In the genomic region with DNA sequence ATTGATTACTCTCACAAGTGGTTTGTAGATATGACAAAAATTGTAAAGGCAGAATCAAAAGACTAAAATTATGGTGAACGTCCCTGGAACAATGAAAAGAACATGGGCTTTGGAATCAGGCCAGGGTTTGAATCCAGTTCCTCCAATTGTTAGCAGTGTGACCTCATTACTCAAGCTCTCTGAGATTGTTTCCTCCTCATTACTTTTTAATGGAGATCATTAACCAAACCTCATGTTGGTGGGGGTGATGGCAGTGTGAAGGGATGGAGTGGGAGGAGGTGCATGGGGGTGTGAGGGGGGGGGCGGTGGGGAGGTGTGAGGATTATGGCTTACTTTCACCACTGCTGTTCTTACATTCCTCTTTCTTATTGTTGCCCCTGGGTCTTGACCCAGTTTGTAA, we compare ENCODE assay signal across 23 cellular contexts. TPM values are rescaled to one million over a fixed set of nuclear protein-coding genes. Genes with fewer than 3 reads are reported as not detected.
DNase-seq lines count a peak whose midpoint lies in the region; ATAC-seq, FAIRE-seq and TF ChIP-seq lines count a peak whose summit lies in the region.
"Had no signal": no experiment of that assay in that cellular context is flagged by ENCODE, and none has a peak within 500 bp of the region (broad histone marks: within the 10 kb centered on the region; RNA-seq: fewer than 3 reads in every experiment).

No MANE protein-coding gene starts in this region.

- no peaks in the 10 kb centered on the region for H3K36me3 Mint-ChIP-seq in astrocyte (ENCODE audit: low read depth, unreplicated experiment)
- H3K36me3 Mint-ChIP-seq in activated T-helper 1 cell treated with anti-CD3 and anti-CD28 coated beads, Interleukin-12 subunit alpha, Interleukin-12 subunit beta, Interleukin-2, Interleukin-4 antibody, amounts not matched to agents 30 ng/mL and 10 ng/mL and 1 ng/mL, durations not matched to agents 14 hours and 24 hours and 36 hours (ENCODE audit: low read depth) = no peaks in the 10 kb centered on the region
- H3K36me3 Mint-ChIP-seq: activated CD8-positive, alpha-beta memory T cell treated with anti-CD3 and anti-CD28 coated beads, Interleukin-2, amount 10 ng/mL, durations not matched to agents 7 days and 5 days; CD4-positive, CD25-positive, alpha-beta regulatory T cell had no signal

- TF ChIP-seq RAD21 in A549 (conservative IDR thresholded peaks at IDR 0.05 in 1 of 2, IDR thresholded peaks at IDR 0.05 in 1 of 2) = no peak

- peaks cover 23% of the 10 kb centered on the region for H3K27me3 Mint-ChIP-seq in astrocyte (ENCODE audit: low read depth, unreplicated experiment)
- H3K27me3 Mint-ChIP-seq in activated T-helper 1 cell treated with anti-CD3 and anti-CD28 coated beads, Interleukin-12 subunit alpha, Interleukin-12 subunit beta, Interleukin-2, Interleukin-4 antibody, amounts not matched to agents 30 ng/mL and 10 ng/mL and 1 ng/mL, durations not matched to agents 14 hours and 24 hours and 36 hours (ENCODE audit: insufficient read depth) = peaks cover 19% of the 10 kb centered on the region

- no peak for TF ChIP-seq POLR2A in A549 (IDR thresholded peaks at IDR 0.05; ENCODE audit: low read length)

- intact Hi-C loops in activated T-helper 1 cell treated with anti-CD3 and anti-CD28 coated beads, Interleukin-12 subunit alpha, Interleukin-12 subunit beta, Interleukin-2, Interleukin-4 antibody, amounts not matched to agents 30 ng/mL and 10 ng/mL and 1 ng/mL, durations not matched to agents 14 hours and 24 hours and 36 hours (cut with micrococcal nuclease) = loop anchor here (10.0 kb wide), 1 partner anchor 446 kb away; a partner anchor contains a TSS
- intact Hi-C loops in PC-9 (cut with micrococcal nuclease; ENCODE audit: unreplicated experiment) = no loop called here

- H3K27me3 ChIP-seq in astrocyte (ENCODE audit: insufficient read depth, low read length) (peaks cover 11% of the 10 kb centered on the region), kidney epithelial cell (ENCODE audit: control insufficient read depth, insufficient read depth, low read length) (no peaks in the 10 kb centered on the region), PC-9 (ENCODE audit: insufficient read depth, low read depth) (no peaks in the 10 kb centered on the region)

- no peak overlapping the region for H3K4me3 Mint-ChIP-seq in astrocyte (ENCODE audit: unreplicated experiment)
- no peak overlapping the region for H3K4me3 Mint-ChIP-seq in activated T-helper 1 cell treated with anti-CD3 and anti-CD28 coated beads, Interleukin-12 subunit alpha, Interleukin-12 subunit beta, Interleukin-2, Interleukin-4 antibody, amounts not matched to agents 30 ng/mL and 10 ng/mL and 1 ng/mL, durations not matched to agents 14 hours and 24 hours and 36 hours
- H3K4me3 Mint-ChIP-seq: activated CD8-positive, alpha-beta memory T cell treated with anti-CD3 and anti-CD28 coated beads, Interleukin-2, amount 10 ng/mL, durations not matched to agents 7 days and 5 days; CD4-positive, CD25-positive, alpha-beta regulatory T cell had no signal

- H3K4me1 ChIP-seq in A549 = peaks cover 12% of the 10 kb centered on the region; the same call in 2 of the 3 replicates
- peaks cover 5% of the 10 kb centered on the region for H3K4me1 ChIP-seq in astrocyte (ENCODE audit: insufficient read depth, low read length)
- peaks cover 37% of the 10 kb centered on the region for H3K4me1 ChIP-seq in PC-9 (replicated peaks; ENCODE audit: insufficient read depth)

- ATAC-seq in A549 (no peak), HG03457 (IDR thresholded peaks at IDR 0.05; ENCODE audit: unreplicated experiment) (no peak), HG02852 (IDR thresholded peaks at IDR 0.05; ENCODE audit: unreplicated experiment) (no peak)
- ATAC-seq: activated CD8-positive, alpha-beta memory T cell treated with anti-CD3 and anti-CD28 coated beads, Interleukin-2, amount 10 ng/mL, durations not matched to agents 7 days and 5 days; gastroesophageal sphincter; Right ventricle myocardium inferior had no signal

- DNase-seq in A549 (ENCODE audit: low read depth in 1 of 2, low spot score in 1 of 2) (no peak), ELR (ENCODE audit: low read depth) (peak; percentile 25), astrocyte (ENCODE audit: low read depth) (peak; percentile 2), kidney epithelial cell (ENCODE audit: low read depth) (peak; percentile 80), PC-9 (no peak)
- DNase-seq in activated T-helper 1 cell treated with anti-CD3 and anti-CD28 coated beads, Interleukin-12 subunit alpha, Interleukin-12 subunit beta, Interleukin-2, Interleukin-4 antibody, amounts not matched to agents 30 ng/mL and 10 ng/mL and 1 ng/mL, durations not matched to agents 14 hours and 24 hours and 36 hours (ENCODE audit: low spot score) = no peak
- DNase-seq: activated CD8-positive, alpha-beta memory T cell treated with anti-CD3 and anti-CD28 coated beads, Interleukin-2, amount 10 ng/mL, durations not matched to agents 7 days and 5 days; CD4-positive, CD25-positive, alpha-beta regulatory T cell; DMS79; left ventricle myocardium inferior; NCI-H446 treated with DMSO at 0.1 percent for 48 hours; retina; stimulated activated CD4-positive, alpha-beta T cell treated with anti-CD3 and anti-CD28 coated beads, Interleukin-12 subunit alpha, Interleukin-12 subunit beta, amount 100 ng/mL, for 4 hours had no signal

- H3K9me3 ChIP-seq in A549 = no peaks in the 10 kb centered on the region
- H3K9me3 ChIP-seq in astrocyte (ENCODE audit: insufficient read depth, low read depth, low read length) = no peaks in the 10 kb centered on the region
- H3K9me3 ChIP-seq in PC-9 (ENCODE audit: insufficient read depth, low read depth) = peaks cover 7% of the 10 kb centered on the region; the same call in 1 of the 2 replicates
- H3K9me3 ChIP-seq: gastroesophageal sphincter, neutrophil had no signal

- 51% methylated on average over 2 of the region's 2 CpGs for WGBS in A549 (ENCODE audit: missing lambda C conversion rate)

- H4K20me1 ChIP-seq in astrocyte (ENCODE audit: insufficient read depth, low read length) (no peaks in the 10 kb centered on the region), PC-9 (ENCODE audit: insufficient read depth) (no peaks in the 10 kb centered on the region)

- no peak overlapping the region for H3K9ac ChIP-seq in astrocyte (ENCODE audit: low read length)

- no peak overlapping the region for H3K27ac Mint-ChIP-seq in astrocyte (ENCODE audit: unreplicated experiment)
- H3K27ac Mint-ChIP-seq in activated T-helper 1 cell treated with anti-CD3 and anti-CD28 coated beads, Interleukin-12 subunit alpha, Interleukin-12 subunit beta, Interleukin-2, Interleukin-4 antibody, amounts not matched to agents 30 ng/mL and 10 ng/mL and 1 ng/mL, durations not matched to agents 14 hours and 24 hours and 36 hours = no peak overlapping the region
- H3K27ac Mint-ChIP-seq: activated CD8-positive, alpha-beta memory T cell treated with anti-CD3 and anti-CD28 coated beads, Interleukin-2, amount 10 ng/mL, durations not matched to agents 7 days and 5 days; activated T-helper 2 cell treated with anti-CD3 and anti-CD28 coated beads, Interferon-gamma antibody, Interleukin-2, Interleukin-4, amounts not matched to agents 10 μg/mL and 5 μg/mL and 100 μg/mL, durations not matched to agents 14 hours and 24 hours and 36 hours; CD4-positive, CD25-positive, alpha-beta regulatory T cell had no signal

- no peaks in the 10 kb centered on the region for H3K79me2 ChIP-seq in astrocyte (ENCODE audit: insufficient read depth, low read length)
- H3K79me2 ChIP-seq in PC-9 (ENCODE audit: low read depth) = no peaks in the 10 kb centered on the region

- no peak for TF ChIP-seq EP300 in A549 (IDR thresholded peaks at IDR 0.05)

- no TSS peak for BruUV-seq in PC-9 (replicated peaks; lab: Mats Ljungman, UMichigan)

- H3F3A ChIP-seq in PC-9 (ENCODE audit: insufficient read depth, low read depth) = peaks cover 37% of the 10 kb centered on the region

- H2AFZ ChIP-seq in astrocyte (ENCODE audit: low read depth, low read length) (no peak overlapping the region), PC-9 (no peak overlapping the region)

- H3K4me2 ChIP-seq in A549 (0 out of 3 replicates have a peak overlapping the region, but pooled peaks have one; percentile 5), astrocyte (ENCODE audit: low read length) (no peak overlapping the region), PC-9 (no peak overlapping the region)

- no peak for TF ChIP-seq CTCF in A549 (IDR thresholded peaks at IDR 0.05)
- no peak for TF ChIP-seq CTCF in astrocyte (IDR thresholded peaks at IDR 0.05; ENCODE audit: insufficient read depth, low read depth, low read length)
- no peak for TF ChIP-seq CTCF in kidney epithelial cell (IDR thresholded peaks at IDR 0.05; ENCODE audit: insufficient read depth, low read length, poor library complexity, severe bottlenecking)
- no peak for TF ChIP-seq CTCF in PC-9 (conservative IDR thresholded peaks at IDR 0.05)

- POLR2A ChIA-PET in A549 (lab: Yijun Ruan, JAX) (no interaction called here), PC-9 (lab: Charles Lee; ENCODE audit: unreplicated experiment) (interaction anchor here (0.6 kb wide), 1 partner anchor 34 kb away, joined by 3 read pairs; no protein-coding TSS in a partner anchor)

- peaks cover 1% of the 10 kb centered on the region for H3K9me3 Mint-ChIP-seq in astrocyte (ENCODE audit: unreplicated experiment)
- H3K9me3 Mint-ChIP-seq in activated T-helper 1 cell treated with anti-CD3 and anti-CD28 coated beads, Interleukin-12 subunit alpha, Interleukin-12 subunit beta, Interleukin-2, Interleukin-4 antibody, amounts not matched to agents 30 ng/mL and 10 ng/mL and 1 ng/mL, durations not matched to agents 14 hours and 24 hours and 36 hours = no peaks in the 10 kb centered on the region
- H3K9me3 Mint-ChIP-seq: activated T-helper 2 cell treated with anti-CD3 and anti-CD28 coated beads, Interferon-gamma antibody, Interleukin-2, Interleukin-4, amounts not matched to agents 10 μg/mL and 5 μg/mL and 100 μg/mL, durations not matched to agents 14 hours and 24 hours and 36 hours had no signal

- CTCF ChIA-PET in A549 (lab: Yijun Ruan, JAX) = interaction anchor here (0.7 to 1.9 kb wide), 3 partner anchors 11 to 92 kb away, joined by 3 to 8 read pairs (median 3); no protein-coding TSS in a partner anchor
- CTCF ChIA-PET in PC-9 (lab: Charles Lee) = no interaction called here

- H3K36me3 ChIP-seq in astrocyte (ENCODE audit: insufficient read depth, low read length) (no peaks in the 10 kb centered on the region), kidney epithelial cell (ENCODE audit: control insufficient read depth, insufficient read depth, low read length) (no peaks in the 10 kb centered on the region), PC-9 (ENCODE audit: low read depth) (no peaks in the 10 kb centered on the region)
- H3K36me3 ChIP-seq: gastroesophageal sphincter, left ventricle myocardium inferior, neutrophil had no signal

- FAIRE-seq in A549 (lab: Jason Lieb, UNC) (no peak), astrocyte (lab: Jason Lieb, UNC) (no peak)
- FAIRE-seq: HTR-8/SVneo had no signal

- H3K4me3 ChIP-seq in A549 (no peak overlapping the region), astrocyte (ENCODE audit: insufficient read depth, low read depth, low read length) (no peak overlapping the region), kidney epithelial cell (ENCODE audit: low read depth, low read length) (no peak overlapping the region), PC-9 (no peak overlapping the region)
- H3K4me3 ChIP-seq: gastroesophageal sphincter, left ventricle myocardium inferior had no signal

- peaks cover 15% of the 10 kb centered on the region for H3K4me1 Mint-ChIP-seq in astrocyte (ENCODE audit: low read depth, unreplicated experiment)
- H3K4me1 Mint-ChIP-seq in activated T-helper 1 cell treated with anti-CD3 and anti-CD28 coated beads, Interleukin-12 subunit alpha, Interleukin-12 subunit beta, Interleukin-2, Interleukin-4 antibody, amounts not matched to agents 30 ng/mL and 10 ng/mL and 1 ng/mL, durations not matched to agents 14 hours and 24 hours and 36 hours (ENCODE audit: low read depth) = peaks cover 7% of the 10 kb centered on the region

- H3K9me2 ChIP-seq in PC-9 (ENCODE audit: insufficient read depth) = no peaks in the 10 kb centered on the region

- H3K27ac ChIP-seq in A549 (peak overlapping the region in 1 of 2 experiments; percentile 29; a peak in 1 of 6 replicates), astrocyte (ENCODE audit: low read depth, low read length) (no peak overlapping the region), PC-9 (no peak overlapping the region)
- H3K27ac ChIP-seq: epithelial cell of prostate, gastroesophageal sphincter, left ventricle myocardium inferior, neutrophil had no signal

RNA-seq across cellular contexts. Expression of a gene that starts 44.1 kb away (rescaled TPM):
- 4.3 and 5.5 TPM in 2 replicates for polyA plus RNA-seq in A549 (2011; rRNA removed)
- 3.0 and 4.6 TPM in 2 replicates for polyA plus RNA-seq in A549 (2012; cell fraction: cytosol; rRNA removed)
- polyA plus RNA-seq in A549 (2012; cell fraction: nucleus; rRNA removed) = 4.0 and 4.5 TPM in 2 replicates
- 5.7 to 6.8 TPM (median 6.3 TPM) in 3 replicates for polyA plus RNA-seq in A549 (2017; fragmentation: RNase III; extraction: RNeasy Plus Mini Kit Qiagen cat#74134 plus additional on column Dnase treatment)
- polyA minus RNA-seq in A549 (2011; rRNA and poly(A)+ RNA removed) = 3.5 and 4.0 TPM in 2 replicates
- 0.07 and 0.45 TPM in 2 replicates for total RNA-seq in astrocyte
- total RNA-seq in kidney epithelial cell = 0.04 and 0.14 TPM in 2 replicates
- 0.05 TPM in 1 of 2 replicates, not detected in the other for total RNA-seq in activated T-helper 1 cell treated with anti-CD3 and anti-CD28 coated beads, Interleukin-12 subunit alpha, Interleukin-12 subunit beta, Interleukin-2, Interleukin-4 antibody, amounts not matched to agents 30 ng/mL and 10 ng/mL and 1 ng/mL, durations not matched to agents 14 hours and 24 hours and 36 hours
- total RNA-seq in PC-9 (2021) = 5.7 and 7.7 TPM in 2 replicates
- total RNA-seq: activated CD8-positive, alpha-beta memory T cell treated with anti-CD3 and anti-CD28 coated beads, Interleukin-2, amount 10 ng/mL, durations not matched to agents 7 days and 5 days; activated T-helper 2 cell treated with anti-CD3 and anti-CD28 coated beads, Interferon-gamma antibody, Interleukin-2, Interleukin-4, amounts not matched to agents 10 μg/mL and 5 μg/mL and 100 μg/mL, durations not matched to agents 14 hours and 24 hours and 36 hours; CD4-positive, CD25-positive, alpha-beta regulatory T cell; left ventricle myocardium inferior; LHCN-M2; Right ventricle myocardium inferior; temporal lobe had no signal
- polyA plus RNA-seq: CD4-positive, CD25-positive, alpha-beta regulatory T cell had no signal

Comparison
In these comparisons a context has a peak if more than half of its experiments do, and no peak if none do; other contexts are left out.
1. DNase-seq: peak in ELR (single experiment), astrocyte (single experiment) and kidney epithelial cell (single experiment); none in A549 (0 of 2), activated T-helper 1 cell treated with anti-CD3 and anti-CD28 coated beads, Interleukin-12 subunit alpha, Interleukin-12 subunit beta, Interleukin-2, Interleukin-4 antibody, amounts not matched to agents 30 ng/mL and 10 ng/mL and 1 ng/mL, durations not matched to agents 14 hours and 24 hours and 36 hours (single experiment) and PC-9 (0 of 2).